In the genomic region with DNA sequence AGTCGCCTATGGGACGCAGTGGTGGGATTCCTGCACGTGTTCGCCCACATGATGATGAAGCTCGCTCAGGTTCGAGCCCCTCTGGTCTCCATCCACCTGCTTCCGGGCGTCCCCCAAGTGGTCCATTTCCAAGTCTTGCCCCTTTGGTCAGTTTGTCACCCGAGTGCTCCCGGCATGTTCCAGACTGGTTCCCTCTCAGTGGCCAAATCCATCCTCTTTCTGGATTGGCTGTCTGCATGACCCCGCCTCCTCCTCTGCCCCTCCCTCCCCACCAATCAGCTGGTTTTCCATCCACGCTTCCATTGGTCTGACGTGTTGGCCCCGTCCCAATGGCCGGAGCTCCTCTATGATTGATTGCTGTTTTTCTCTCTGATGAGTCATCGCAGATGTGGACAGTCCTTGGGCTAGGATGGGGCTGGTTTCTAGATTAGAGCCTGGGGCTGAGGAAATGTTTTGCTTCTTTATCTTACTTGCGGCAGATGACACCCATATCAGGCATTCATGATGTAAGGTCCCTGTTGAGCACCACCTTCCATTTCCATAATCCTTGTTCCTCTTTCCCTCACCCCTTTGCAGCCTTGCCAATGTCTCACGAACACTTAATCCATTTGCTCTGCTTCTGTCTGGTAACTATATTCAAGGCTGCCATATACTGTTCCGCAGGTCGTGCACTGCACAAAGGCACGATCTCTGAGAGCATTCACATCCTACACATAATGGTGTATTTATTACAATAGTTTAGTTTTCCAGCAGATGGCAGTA, we compare ENCODE assay signal across 8 cellular contexts.
DNase-seq lines count a peak whose midpoint lies in the region; ATAC-seq, FAIRE-seq and TF ChIP-seq lines count a peak whose summit lies in the region.

No MANE protein-coding gene starts in this region.

- H3K36me3 ChIP-seq in breast epithelium, result no peaks in the 10 kb centered on the region
- no peaks in the 10 kb centered on the region for H3K36me3 ChIP-seq in keratinocyte (ENCODE audit: control insufficient read depth in 2 of 2, extremely low read depth in 1 of 2, insufficient read depth in 2 of 2, low read length in 2 of 2)

- peak; percentile 92 for FAIRE-seq in keratinocyte (lab: Jason Lieb, UNC)

- H3K27ac ChIP-seq in RWPE1 (peak overlapping the region; percentile 63), breast epithelium (no peak overlapping the region), keratinocyte (ENCODE audit: control insufficient read depth, insufficient read depth, low read length) (peak overlapping the region; percentile 22)

- H3K79me2 ChIP-seq in keratinocyte (ENCODE audit: control insufficient read depth, insufficient read depth, low read length), result no peaks in the 10 kb centered on the region

- TF ChIP-seq CTCF in RWPE1 (conservative IDR thresholded peaks at IDR 0.05; ENCODE audit: low read depth) (peak; percentile 68), breast epithelium (IDR thresholded peaks at IDR 0.05) (peak in 1 of 3 donors; percentile 53), keratinocyte (optimal IDR thresholded peaks at IDR 0.05 in 1 of 3, IDR thresholded peaks at IDR 0.05 in 1 of 3, conservative IDR thresholded peaks at IDR 0.05 in 1 of 3; ENCODE audit: extremely low read depth in 1 of 3, insufficient read depth in 2 of 3, low read length in 3 of 3) (peak in 2 of 3 experiments; percentile 52 to 64)

- H3K36me3 Mint-ChIP-seq in activated T-cell treated with anti-CD3 and anti-CD28 coated beads, Interleukin-2, amount 50 U/mL, for 4 hours (ENCODE audit: insufficient read depth), result no peaks in the 10 kb centered on the region
- no peaks in the 10 kb centered on the region for H3K36me3 Mint-ChIP-seq in stimulated activated memory B cell treated with anti-CD40 and anti-IgM and Interleukin-4, amounts not matched to agents 10 μg/mL and 1 μg/mL and 100 μg/mL, for 72 hours

- peaks cover 25% of the 10 kb centered on the region for H3K4me1 Mint-ChIP-seq in activated T-cell treated with anti-CD3 and anti-CD28 coated beads, Interleukin-2, amount 50 U/mL, for 4 hours (ENCODE audit: low read depth)
- peaks cover 35% of the 10 kb centered on the region for H3K4me1 Mint-ChIP-seq in stimulated activated memory B cell treated with anti-CD40 and anti-IgM and Interleukin-4, amounts not matched to agents 10 μg/mL and 1 μg/mL and 100 μg/mL, for 72 hours

- no peaks in the 10 kb centered on the region for H3K27me3 ChIP-seq in breast epithelium
- H3K27me3 ChIP-seq in keratinocyte (ENCODE audit: control insufficient read depth, extremely low read depth, insufficient read depth, low read length), result no peaks in the 10 kb centered on the region

- H3K9me3 Mint-ChIP-seq in activated T-cell treated with anti-CD3 and anti-CD28 coated beads, Interleukin-2, amount 50 U/mL, for 4 hours, result no peaks in the 10 kb centered on the region
- H3K9me3 Mint-ChIP-seq in stimulated activated memory B cell treated with anti-CD40 and anti-IgM and Interleukin-4, amounts not matched to agents 10 μg/mL and 1 μg/mL and 100 μg/mL, for 72 hours, result no peaks in the 10 kb centered on the region

- no peaks in the 10 kb centered on the region for H3K9me3 ChIP-seq in breast epithelium
- no peaks in the 10 kb centered on the region for H3K9me3 ChIP-seq in keratinocyte (ENCODE audit: control insufficient read depth, low read depth, low read length)

- peak overlapping the region; percentile 68 for H2AFZ ChIP-seq in keratinocyte (ENCODE audit: control insufficient read depth, low read length)

- CTCF ChIA-PET in RWPE1 (lab: Yijun Ruan, JAX), result interaction anchor here (0.6 to 0.9 kb wide), 4 partner anchors 12 to 171 kb away, joined by 3 to 8 read pairs (median 3); no protein-coding TSS in a partner anchor

- ATAC-seq in activated T-cell treated with anti-CD3 and anti-CD28 coated beads, Interleukin-2, amount 50 U/mL, for 4 hours, result peak; percentile 90
- peak; percentile 81 for ATAC-seq in stimulated activated memory B cell treated with anti-CD40 and anti-IgM and Interleukin-4, amounts not matched to agents 10 μg/mL and 1 μg/mL and 100 μg/mL, for 72 hours
- ATAC-seq in HG03045 (IDR thresholded peaks at IDR 0.05; ENCODE audit: unreplicated experiment), result no peak

- H3K4me3 ChIP-seq in breast epithelium (peak overlapping the region in 2 of 3 donors; percentile 26 to 30), keratinocyte (ENCODE audit: control insufficient read depth in 2 of 3, extremely low read depth in 1 of 3, insufficient read depth in 2 of 3, low read depth in 1 of 3, low read length in 3 of 3) (peak overlapping the region in 2 of 3 experiments; percentile 50 to 53)

- peak overlapping the region; percentile 83 for H3K4me2 ChIP-seq in keratinocyte (ENCODE audit: control insufficient read depth, extremely low read depth, insufficient read depth, low read depth, low read length)

- no peak for DNase-seq in activated T-cell treated with anti-CD3 and anti-CD28 coated beads, Interleukin-2, amount 50 U/mL, for 4 hours
- no peak for DNase-seq in activated T-cell treated with anti-CD3 and anti-CD28 coated beads for 4 hours
- DNase-seq in HT1080 (ENCODE audit: low read depth), result peak; percentile 80
- peak; percentile 94 for DNase-seq in RWPE1 (ENCODE audit: low spot score)
- DNase-seq in breast epithelium (ENCODE audit: low spot score in 2 of 2), result peak in 1 of 2 donors; percentile 66
- peak; percentile 89 for DNase-seq in keratinocyte (ENCODE audit: low read depth, low spot score)

- peak overlapping the region; percentile 43 for H3K27ac Mint-ChIP-seq in stimulated activated memory B cell treated with anti-CD40 and anti-IgM and Interleukin-4, amounts not matched to agents 10 μg/mL and 1 μg/mL and 100 μg/mL, for 72 hours

- peaks cover 2% of the 10 kb centered on the region for H3K9me1 ChIP-seq in keratinocyte (ENCODE audit: control insufficient read depth, extremely low read depth, insufficient read depth, low read length)

- no peak for TF ChIP-seq POLR2A in breast epithelium (IDR thresholded peaks at IDR 0.05)

- H3K9ac ChIP-seq in keratinocyte (ENCODE audit: control insufficient read depth, extremely low read depth, insufficient read depth, low read length), result no peak overlapping the region

- POLR2A ChIA-PET in RWPE1 (lab: Yijun Ruan, JAX; ENCODE audit: low non-redundant PET), result interaction anchor here (0.5 to 0.6 kb wide), 2 partner anchors 52 to 86 kb away, joined by 3 to 4 read pairs; no protein-coding TSS in a partner anchor

- no peaks in the 10 kb centered on the region for H3K4me1 ChIP-seq in breast epithelium
- peaks cover 14% of the 10 kb centered on the region for H3K4me1 ChIP-seq in keratinocyte (ENCODE audit: control insufficient read depth, extremely low read depth, insufficient read depth, low read length)

- no peak overlapping the region for H3K4me3 Mint-ChIP-seq in activated T-cell treated with anti-CD3 and anti-CD28 coated beads, Interleukin-2, amount 50 U/mL, for 4 hours
- H3K4me3 Mint-ChIP-seq in stimulated activated memory B cell treated with anti-CD40 and anti-IgM and Interleukin-4, amounts not matched to agents 10 μg/mL and 1 μg/mL and 100 μg/mL, for 72 hours, result peak overlapping the region; percentile 52

- intact Hi-C loops in breast epithelium (cut with DNase I; ENCODE audit: low total_unique reads), result no loop called here

- H4K20me1 ChIP-seq in keratinocyte (ENCODE audit: control insufficient read depth, extremely low read depth, insufficient read depth, low read length), result no peaks in the 10 kb centered on the region

- dilution Hi-C loops in keratinocyte (cut with MboI; ENCODE audit: extremely low pct_ligation_motif_present, low sequenced_read_pairs), result no loop called here

- H3K27me3 Mint-ChIP-seq in activated T-cell treated with anti-CD3 and anti-CD28 coated beads, Interleukin-2, amount 50 U/mL, for 4 hours (ENCODE audit: low read depth), result no peaks in the 10 kb centered on the region
- H3K27me3 Mint-ChIP-seq in stimulated activated memory B cell treated with anti-CD40 and anti-IgM and Interleukin-4, amounts not matched to agents 10 μg/mL and 1 μg/mL and 100 μg/mL, for 72 hours, result no peaks in the 10 kb centered on the region

Comparison
In these comparisons a context has a peak if more than half of its experiments do, and no peak if none do; other contexts are left out.
1. DNase-seq: peak in HT1080 (single experiment), RWPE1 (single experiment) and keratinocyte (single experiment); none in activated T-cell treated with anti-CD3 and anti-CD28 coated beads, Interleukin-2, amount 50 U/mL, for 4 hours (single experiment) and activated T-cell treated with anti-CD3 and anti-CD28 coated beads for 4 hours (single experiment).
2. H3K27ac ChIP-seq: peak in RWPE1 (single experiment) and keratinocyte (single experiment); none in breast epithelium (0 of 2).